23 cellular contexts compared by ENCODE assay signal in genomic region chr17:19781488-19782458, GRCh38. TPM values are rescaled to one million over a fixed set of nuclear protein-coding genes. Genes with fewer than 3 reads are reported as not detected.
"Had no signal": no experiment of that assay in that cellular context is flagged by ENCODE, and none has a peak within 500 bp of the region (broad histone marks: within the 10 kb centered on the region; RNA-seq: fewer than 3 reads in every experiment).

No MANE protein-coding gene starts in this region.

- DNase-seq: activated CD4-positive, alpha-beta T cell treated with anti-CD3 and anti-CD28 coated beads for 48 hours; activated CD8-positive, alpha-beta T cell treated with anti-CD3 and anti-CD28 coated beads, Interleukin-2, amount 10 ng/mL, durations not matched to agents 7 days and 5 days; activated effector memory CD4-positive, alpha-beta T cell treated with Interleukin-2 at 50 U/mL for 16 hours; activated naive CD4-positive, alpha-beta T cell treated with anti-CD3 and anti-CD28 coated beads for 36 hours; activated naive CD8-positive, alpha-beta T cell treated with anti-CD3 and anti-CD28 coated beads, Interleukin-2, amount 10 ng/mL, durations not matched to agents 7 days and 5 days; activated T-cell treated with anti-CD3 and anti-CD28 coated beads, Interleukin-2, amount 50 U/mL, for 24 hours; amygdala; cortex of kidney; kidney; lower lobe of right lung; naive B cell; retina; stimulated activated CD4-positive, alpha-beta T cell treated with anti-CD3 and anti-CD28 coated beads, Interleukin-2, amount 100 ng/mL, for 48 hours; stimulated activated CD8-positive, alpha-beta memory T cell treated with anti-CD3 and anti-CD28 coated beads, Interleukin-4, amount 100 ng/mL, for 48 hours; stimulated activated naive CD4-positive, alpha-beta T cell treated with Interleukin-2 at 50 U/mL for 16 hours; T-helper 9 cell; upper lobe of left lung had no signal

- H3K9me3 Mint-ChIP-seq: activated naive CD4-positive, alpha-beta T cell treated with anti-CD3 and anti-CD28 coated beads for 36 hours; activated naive CD8-positive, alpha-beta T cell treated with anti-CD3 and anti-CD28 coated beads, Interleukin-2, amount 10 ng/mL, durations not matched to agents 7 days and 5 days; activated T-cell treated with anti-CD3 and anti-CD28 coated beads, Interleukin-2, amount 50 U/mL, for 24 hours; naive B cell; neural crest cell; WTC11 had no signal

- H3K36me3 Mint-ChIP-seq: naive B cell, WTC11 had no signal

- H3K4me1 Mint-ChIP-seq: activated naive CD8-positive, alpha-beta T cell treated with anti-CD3 and anti-CD28 coated beads, Interleukin-2, amount 10 ng/mL, durations not matched to agents 7 days and 5 days; naive B cell; neural crest cell; WTC11 had no signal

- FAIRE-seq: endometrium, kidney had no signal

- H3K4me3 Mint-ChIP-seq: activated CD8-positive, alpha-beta T cell treated with anti-CD3 and anti-CD28 coated beads, Interleukin-2, amount 10 ng/mL, durations not matched to agents 7 days and 5 days; activated naive CD4-positive, alpha-beta T cell treated with anti-CD3 and anti-CD28 coated beads for 36 hours; activated naive CD8-positive, alpha-beta T cell treated with anti-CD3 and anti-CD28 coated beads, Interleukin-2, amount 10 ng/mL, durations not matched to agents 7 days and 5 days; activated T-cell treated with anti-CD3 and anti-CD28 coated beads, Interleukin-2, amount 50 U/mL, for 24 hours; naive B cell; neural crest cell; WTC11 had no signal

- H3K27ac Mint-ChIP-seq: activated CD8-positive, alpha-beta T cell treated with anti-CD3 and anti-CD28 coated beads, Interleukin-2, amount 10 ng/mL, durations not matched to agents 7 days and 5 days; activated naive CD4-positive, alpha-beta T cell treated with anti-CD3 and anti-CD28 coated beads for 36 hours; activated naive CD8-positive, alpha-beta T cell treated with anti-CD3 and anti-CD28 coated beads, Interleukin-2, amount 10 ng/mL, durations not matched to agents 7 days and 5 days; activated T-cell treated with anti-CD3 and anti-CD28 coated beads, Interleukin-2, amount 50 U/mL, for 24 hours; naive B cell; WTC11 had no signal

- ATAC-seq: activated CD8-positive, alpha-beta T cell treated with anti-CD3 and anti-CD28 coated beads, Interleukin-2, amount 10 ng/mL, durations not matched to agents 7 days and 5 days; lower lobe of right lung; WTC11 had no signal

RNA-seq across cellular contexts. Expression of gene ALDH3A1, which starts 33.7 kb away (rescaled TPM):
- total RNA-seq: activated CD8-positive, alpha-beta T cell treated with anti-CD3 and anti-CD28 coated beads, Interleukin-2, amount 10 ng/mL, durations not matched to agents 7 days and 5 days; activated naive CD4-positive, alpha-beta T cell treated with anti-CD3 and anti-CD28 coated beads for 36 hours; activated naive CD8-positive, alpha-beta T cell treated with anti-CD3 and anti-CD28 coated beads, Interleukin-2, amount 10 ng/mL, durations not matched to agents 7 days and 5 days; cerebellum; fibroblast of villous mesenchyme; neural crest cell; T-helper 1 cell treated with Interleukin-12 subunit alpha and Interleukin-12 subunit beta and Interleukin-4 antibody, amounts not matched to agents 30 ng/mL and 1 ng/mL, for 36 hours had no signal
